16 cellular contexts compared by ENCODE assay signal in genomic region chr7:47720907-47721244, GRCh38.
"Had no signal": no experiment of that assay in that cellular context is flagged by ENCODE, and none has a peak within 500 bp of the region (broad histone marks: within the 10 kb centered on the region; RNA-seq: fewer than 3 reads in every experiment).

No MANE protein-coding gene starts in this region.

- H3K27ac Mint-ChIP-seq: activated naive CD8-positive, alpha-beta T cell treated with anti-CD3 and anti-CD28 coated beads for 36 hours; activated T-cell treated with anti-CD3 and anti-CD28 coated beads, Interleukin-2, amount 50 U/mL, for 72 hours; T-helper 17 cell; WTC11 had no signal

- H3K9me3 ChIP-seq: left ventricle myocardium inferior, ovary, thyroid gland, vagina had no signal

- H3K27me3 Mint-ChIP-seq: activated naive CD8-positive, alpha-beta T cell treated with anti-CD3 and anti-CD28 coated beads for 36 hours; central memory CD8-positive, alpha-beta T cell; T-helper 17 cell had no signal

- H3K27ac ChIP-seq: brain microvascular endothelial cell, coronary artery, left ventricle myocardium inferior, thyroid gland, vagina had no signal

- H3K9me3 Mint-ChIP-seq: activated naive CD8-positive, alpha-beta T cell treated with anti-CD3 and anti-CD28 coated beads for 36 hours; activated T-cell treated with anti-CD3 and anti-CD28 coated beads, Interleukin-2, amount 50 U/mL, for 72 hours; central memory CD8-positive, alpha-beta T cell had no signal

- DNase-seq: activated CD4-positive, alpha-beta T cell treated with anti-CD3 and anti-CD28 coated beads for 48 hours; activated CD8-positive, alpha-beta memory T cell treated with anti-CD3 and anti-CD28 coated beads, Interleukin-2, amount 50 U/mL, for 48 hours; activated naive CD8-positive, alpha-beta T cell treated with anti-CD3 and anti-CD28 coated beads for 36 hours; activated T-cell treated with anti-CD3 and anti-CD28 coated beads, Interleukin-2, amount 50 U/mL, for 72 hours; effector CD4-positive, alpha-beta T cell; stimulated activated CD4-positive, alpha-beta T cell treated with anti-CD3 and anti-CD28 coated beads, Interleukin-1b, Interleukin-23, amount 100 ng/mL, for 48 hours; T-helper 17 cell; thyroid gland had no signal

- H3K4me1 Mint-ChIP-seq: activated naive CD8-positive, alpha-beta T cell treated with anti-CD3 and anti-CD28 coated beads for 36 hours; central memory CD8-positive, alpha-beta T cell; T-helper 17 cell had no signal

- H3K36me3 Mint-ChIP-seq: activated naive CD8-positive, alpha-beta T cell treated with anti-CD3 and anti-CD28 coated beads for 36 hours; WTC11 had no signal

- H3K4me3 Mint-ChIP-seq: activated naive CD8-positive, alpha-beta T cell treated with anti-CD3 and anti-CD28 coated beads for 36 hours; activated T-cell treated with anti-CD3 and anti-CD28 coated beads, Interleukin-2, amount 50 U/mL, for 72 hours; central memory CD8-positive, alpha-beta T cell; neural crest cell; T-helper 17 cell; WTC11 had no signal

- H3K27me3 ChIP-seq: brain microvascular endothelial cell, ovary, thyroid gland, vagina had no signal

- H3K4me3 ChIP-seq: coronary artery, left ventricle myocardium inferior, ovary, thyroid gland, vagina had no signal

- H3K36me3 ChIP-seq: brain microvascular endothelial cell, left ventricle myocardium inferior, ovary, thyroid gland, vagina had no signal

- H3K4me1 ChIP-seq: vagina had no signal

- ATAC-seq: activated T-cell treated with anti-CD3 and anti-CD28 coated beads, Interleukin-2, amount 50 U/mL, for 72 hours; T-helper 17 cell had no signal
